ENCODE assay signal across 9 cellular contexts in the genomic region with DNA sequence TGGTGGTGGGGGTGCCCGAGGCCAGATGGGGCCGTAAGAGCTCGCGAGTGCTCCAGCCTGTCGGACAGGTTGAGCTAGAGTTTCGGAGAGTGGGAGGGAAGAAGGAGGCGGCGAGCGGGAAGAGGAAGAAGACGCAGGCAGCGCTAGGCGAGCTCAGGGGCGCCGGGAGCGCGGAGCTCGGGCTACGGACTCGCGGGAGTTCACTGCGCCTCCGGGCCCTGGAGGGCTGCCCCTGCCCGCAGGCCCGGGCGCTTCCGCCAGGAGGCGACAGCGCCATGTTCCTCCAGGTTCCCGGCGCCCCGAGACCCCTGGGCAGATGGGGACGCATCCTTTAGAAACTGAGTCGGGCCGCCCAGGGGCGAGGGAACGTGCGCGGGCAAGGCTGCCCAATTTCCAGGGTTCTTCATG. TPM values are rescaled to one million over a fixed set of nuclear protein-coding genes. Genes with fewer than 3 reads are reported as not detected.
DNase-seq lines count a peak whose midpoint lies in the region; ATAC-seq and TF ChIP-seq lines count a peak whose summit lies in the region.
"Had no signal": no experiment of that assay in that cellular context is flagged by ENCODE, and none has a peak within 500 bp of the region (broad histone marks: within the 10 kb centered on the region; RNA-seq: fewer than 3 reads in every experiment).

No MANE protein-coding gene starts in this region.

- H3K9me3 Mint-ChIP-seq in activated naive CD8-positive, alpha-beta T cell treated with anti-CD3 and anti-CD28 coated beads, Interleukin-2, amount 50 U/mL, for 24 hours: no peaks in the 10 kb centered on the region
- no peaks in the 10 kb centered on the region for H3K9me3 Mint-ChIP-seq in stimulated activated memory B cell treated with anti-CD40 and anti-IgM and Interleukin-4, amounts not matched to agents 10 μg/mL and 1 μg/mL and 100 μg/mL, for 72 hours

- peak overlapping the region; percentile 73 for H2AFZ ChIP-seq in hepatocyte

- H3K4me3 ChIP-seq in hepatocyte: peak overlapping the region; percentile 62

- peak; percentile 11; the same call in 1 of the 2 replicates for TF ChIP-seq EP300 in Ishikawa (IDR thresholded peaks at IDR 0.05; ENCODE audit: borderline replicate concordance)

- no peaks in the 10 kb centered on the region for H3K36me3 ChIP-seq in hepatocyte (replicated peaks; ENCODE audit: insufficient read depth, low read depth)

- H3K36me3 Mint-ChIP-seq in activated naive CD8-positive, alpha-beta T cell treated with anti-CD3 and anti-CD28 coated beads, Interleukin-2, amount 50 U/mL, for 24 hours (ENCODE audit: low read depth): no peaks in the 10 kb centered on the region
- H3K36me3 Mint-ChIP-seq in stimulated activated memory B cell treated with anti-CD40 and anti-IgM and Interleukin-4, amounts not matched to agents 10 μg/mL and 1 μg/mL and 100 μg/mL, for 72 hours: no peaks in the 10 kb centered on the region

- no peak; the same call in 1 of the 2 replicates for TF ChIP-seq RAD21 in Ishikawa (IDR thresholded peaks at IDR 0.05; ENCODE audit: low read depth)

- H4K20me1 ChIP-seq in hepatocyte (ENCODE audit: insufficient read depth, poor library complexity, severe bottlenecking): no peaks in the 10 kb centered on the region

- peaks cover 99% of the 10 kb centered on the region for H3K27me3 ChIP-seq in hepatocyte

- no peak overlapping the region for H3K27ac Mint-ChIP-seq in activated naive CD8-positive, alpha-beta T cell treated with anti-CD3 and anti-CD28 coated beads, Interleukin-2, amount 50 U/mL, for 24 hours
- no peak overlapping the region for H3K27ac Mint-ChIP-seq in stimulated activated memory B cell treated with anti-CD40 and anti-IgM and Interleukin-4, amounts not matched to agents 10 μg/mL and 1 μg/mL and 100 μg/mL, for 72 hours

- H3K4me1 Mint-ChIP-seq in activated naive CD8-positive, alpha-beta T cell treated with anti-CD3 and anti-CD28 coated beads, Interleukin-2, amount 50 U/mL, for 24 hours: peaks cover 11% of the 10 kb centered on the region
- peaks cover 10% of the 10 kb centered on the region for H3K4me1 Mint-ChIP-seq in stimulated activated memory B cell treated with anti-CD40 and anti-IgM and Interleukin-4, amounts not matched to agents 10 μg/mL and 1 μg/mL and 100 μg/mL, for 72 hours

- peak overlapping the region; percentile 96 for H3K4me2 ChIP-seq in hepatocyte

- ATAC-seq in activated naive CD8-positive, alpha-beta T cell treated with anti-CD3 and anti-CD28 coated beads, Interleukin-2, amount 50 U/mL, for 24 hours: no peak
- no peak for ATAC-seq in stimulated activated memory B cell treated with anti-CD40 and anti-IgM and Interleukin-4, amounts not matched to agents 10 μg/mL and 1 μg/mL and 100 μg/mL, for 72 hours

- no peaks in the 10 kb centered on the region for H3K9me2 ChIP-seq in hepatocyte (replicated peaks; ENCODE audit: insufficient read depth)

- DNase-seq in DMS 273 (lab: John Stamatoyannopoulos, UW; ENCODE audit: unreplicated experiment) (peak; percentile 92), hepatocyte (ENCODE audit: low spot score) (peak; percentile 85), LoVo (ENCODE audit: low spot score) (no peak), NCI-H510A (lab: John Stamatoyannopoulos, UW) (no peak), cortex of kidney (lab: John Stamatoyannopoulos, UW) (no peak)
- peak; percentile 17 for DNase-seq in activated naive CD8-positive, alpha-beta T cell treated with anti-CD3 and anti-CD28 coated beads, Interleukin-2, amount 50 U/mL, for 24 hours

- no peak overlapping the region for H3K4me3 Mint-ChIP-seq in activated naive CD8-positive, alpha-beta T cell treated with anti-CD3 and anti-CD28 coated beads, Interleukin-2, amount 50 U/mL, for 24 hours
- peak overlapping the region; percentile 14 for H3K4me3 Mint-ChIP-seq in stimulated activated memory B cell treated with anti-CD40 and anti-IgM and Interleukin-4, amounts not matched to agents 10 μg/mL and 1 μg/mL and 100 μg/mL, for 72 hours

- no peaks in the 10 kb centered on the region for H3K9me3 ChIP-seq in hepatocyte (ENCODE audit: low read depth)

- peak overlapping the region; percentile 23 for H3K27ac ChIP-seq in hepatocyte

- peaks cover 70% of the 10 kb centered on the region for H3K27me3 Mint-ChIP-seq in activated naive CD8-positive, alpha-beta T cell treated with anti-CD3 and anti-CD28 coated beads, Interleukin-2, amount 50 U/mL, for 24 hours
- peaks cover 81% of the 10 kb centered on the region for H3K27me3 Mint-ChIP-seq in stimulated activated memory B cell treated with anti-CD40 and anti-IgM and Interleukin-4, amounts not matched to agents 10 μg/mL and 1 μg/mL and 100 μg/mL, for 72 hours

- peaks cover 37% of the 10 kb centered on the region for H3K4me1 ChIP-seq in hepatocyte (ENCODE audit: insufficient read depth)

- 2% methylated on average over 33 of the region's 38 CpGs for WGBS in hepatocyte (ENCODE audit: low lambda C conversion rate, missing lambda C conversion rate)

- H3K79me2 ChIP-seq in hepatocyte: no peaks in the 10 kb centered on the region

- TF ChIP-seq CTCF in hepatocyte (IDR thresholded peaks at IDR 0.05; ENCODE audit: poor library complexity): peak; percentile 71

TF ChIP-seq in Ishikawa, 13 proteins besides CTCF, POLR2A, EP300 and RAD21:
- TF ChIP-seq MAX (IDR thresholded peaks at IDR 0.05) (peak; percentile 81), FOXM1 (IDR thresholded peaks at IDR 0.05; ENCODE audit: borderline replicate concordance, low read depth) (peak; percentile 34; the same call in 1 of the 2 replicates), EGR1 (IDR thresholded peaks at IDR 0.05) (no peak), TCF12 (IDR thresholded peaks at IDR 0.05; ENCODE audit: low read depth) (peak; percentile 71; the same call in 1 of the 2 replicates)

RNA-seq across cellular contexts. Expression of gene TFAP2C, which starts 1.0 kb away (rescaled TPM):
- 0.88 and 1.7 TPM in 2 replicates for total RNA-seq in hepatocyte
- polyA plus RNA-seq in hepatocyte: 3.2 and 3.7 TPM in 2 replicates
- total RNA-seq: pulmonary artery endothelial cell had no signal

Comparison
In these comparisons a context has a peak if more than half of its experiments do, and no peak if none do; other contexts are left out.
1. DNase-seq: peak in DMS 273 (single experiment), activated naive CD8-positive, alpha-beta T cell treated with anti-CD3 and anti-CD28 coated beads, Interleukin-2, amount 50 U/mL, for 24 hours (single experiment) and hepatocyte (single experiment); none in LoVo (single experiment), NCI-H510A (single experiment) and cortex of kidney (single experiment).